19 cellular contexts compared by ENCODE assay signal in genomic region chr3:126351086-126351770, GRCh38. TPM values are rescaled to one million over a fixed set of nuclear protein-coding genes. Genes with fewer than 3 reads are reported as not detected.
A peak's percentile ranks its signal among the peaks of the same experiment; 100 is the strongest.
DNase-seq lines count a peak whose midpoint lies in the region; ATAC-seq and TF ChIP-seq lines count a peak whose summit lies in the region.
"Had no signal": no experiment of that assay in that cellular context is flagged by ENCODE, and none has a peak within 500 bp of the region (broad histone marks: within the 10 kb centered on the region; RNA-seq: fewer than 3 reads in every experiment).

No MANE protein-coding gene starts in this region.

- no peaks in the 10 kb centered on the region for H3K27me3 ChIP-seq in right atrium auricular region
- H3K27me3 ChIP-seq in layer of hippocampus (ENCODE audit: control insufficient read depth, insufficient read depth, low read length): no peaks in the 10 kb centered on the region
- H3K27me3 ChIP-seq in sigmoid colon: no peaks in the 10 kb centered on the region
- no peaks in the 10 kb centered on the region for H3K27me3 ChIP-seq in aorta (ENCODE audit: control insufficient read depth in 1 of 2, insufficient read depth in 2 of 2, low read length in 1 of 2)

- H3K9me3 ChIP-seq in right atrium auricular region: no peaks in the 10 kb centered on the region
- H3K9me3 ChIP-seq in sigmoid colon: no peaks in the 10 kb centered on the region
- no peaks in the 10 kb centered on the region for H3K9me3 ChIP-seq in aorta (ENCODE audit: control insufficient read depth, low read length)
- H3K9me3 ChIP-seq: left lung had no signal

- no peak overlapping the region for H3K4me3 ChIP-seq in right atrium auricular region
- no peak overlapping the region for H3K4me3 ChIP-seq in sigmoid colon
- H3K4me3 ChIP-seq in aorta (ENCODE audit: low read length in 2 of 2): no peak overlapping the region
- H3K4me3 ChIP-seq: left lung, PC-9, SK-N-MC had no signal

- peaks cover 0 to 92% of the 10 kb centered on the region in 2 donors for H3K4me1 ChIP-seq in right atrium auricular region
- peaks cover 0 to 33% (median 26%) of the 10 kb centered on the region in 4 donors for H3K4me1 ChIP-seq in sigmoid colon
- peaks cover 3% of the 10 kb centered on the region in 2 donors for H3K4me1 ChIP-seq in aorta (ENCODE audit: control insufficient read depth in 1 of 2, insufficient read depth in 2 of 2, low read length in 2 of 2)

- ATAC-seq in Right ventricle myocardium inferior (no peak), aorta (ENCODE audit: low FRiP score) (no peak), GM18907 (IDR thresholded peaks at IDR 0.05; ENCODE audit: unreplicated experiment) (no peak)
- ATAC-seq: HCT116 had no signal

- no peak for DNase-seq in right atrium auricular region (ENCODE audit: low spot score)
- no peak for DNase-seq in Right ventricle myocardium inferior (ENCODE audit: missing footprints)
- DNase-seq in sigmoid colon: peak; percentile 63
- peak; percentile 32 to 57 for DNase-seq in aorta
- DNase-seq in nucleus accumbens (lab: John Stamatoyannopoulos, UW): no peak
- no peak for DNase-seq in HuH-7.5 (ENCODE audit: low spot score)
- DNase-seq: activated CD4-positive, alpha-beta T cell treated with anti-CD3 and anti-CD28 coated beads for 1 hour; caudate nucleus; erythroblast; NCI-H1436 treated with DMSO at 0.1 percent for 48 hours; PC-9; stimulated activated CD4-positive, alpha-beta T cell treated with anti-CD3 and anti-CD28 coated beads, Interleukin-2, amount 100 ng/mL, for 48 hours had no signal

- H3K36me3 ChIP-seq in right atrium auricular region (peaks cover 49% of the 10 kb centered on the region), sigmoid colon (peaks cover 7 to 59% (median 27%) of the 10 kb centered on the region in 4 donors), aorta (ENCODE audit: control insufficient read depth in 1 of 2, insufficient read depth in 2 of 2, low read length in 1 of 2) (peaks cover 0 to 21% of the 10 kb centered on the region in 2 donors)

- WGBS in sigmoid colon, 2 donors: 89 to 90% methylated on average over 10 of the region's 10 CpGs
- 91 to 93% methylated on average over 10 of the region's 10 CpGs for WGBS in aorta, 2 donors

- no peak for TF ChIP-seq EP300 in sigmoid colon (IDR thresholded peaks at IDR 0.05)

- TF ChIP-seq CTCF in right atrium auricular region (IDR thresholded peaks at IDR 0.05): no peak
- no peak for TF ChIP-seq CTCF in sigmoid colon (IDR thresholded peaks at IDR 0.05)

- TF ChIP-seq POLR2A in sigmoid colon (IDR thresholded peaks at IDR 0.05): no peak

- peak overlapping the region; percentile 97 for H3K27ac ChIP-seq in right atrium auricular region
- peak overlapping the region; percentile 12 for H3K27ac ChIP-seq in layer of hippocampus (ENCODE audit: low read depth, low read length)
- H3K27ac ChIP-seq in sigmoid colon: no peak overlapping the region
- no peak overlapping the region for H3K27ac ChIP-seq in aorta (ENCODE audit: low read depth in 1 of 2, low read length in 2 of 2)
- H3K27ac ChIP-seq: left lung, PC-9, SK-N-MC had no signal

- intact Hi-C loops in Right ventricle myocardium inferior (cut with DNase I): no loop called here
- intact Hi-C loops in sigmoid colon (cut with DNase I): loop anchor here (5.0 kb wide), 1 partner anchor 39 kb away; no protein-coding TSS in a partner anchor
- intact Hi-C loops in aorta (cut with DNase I): loop anchor here in 1 of 2 donors (5.0 kb wide), 1 partner anchor 64 kb away; no protein-coding TSS in a partner anchor

RNA-seq across cellular contexts. Expression of gene KLF15, which starts 6.0 kb away (rescaled TPM):
- 10 to 100 TPM; 43.4 to 55.1 TPM for total RNA-seq in right atrium auricular region
- 33.0 TPM for total RNA-seq in Right ventricle myocardium inferior
- 10 to 100 TPM; 21.9 to 50.2 (median 35.2) TPM for total RNA-seq in sigmoid colon
- polyA plus RNA-seq in sigmoid colon: 1 to 10 TPM in 2 of 3 donors, under 1 TPM in 1; 0.69 to 5.4 (median 4.2) TPM
- total RNA-seq in aorta: 10 to 100 TPM in 1 of 2 donors, 1 to 10 TPM in 1; 8.5 to 39.9 TPM
- polyA plus RNA-seq in aorta: 10 to 100 TPM; 23.7 to 43.9 TPM

RNA-seq across cellular contexts. Expression of gene CFAP100, which starts 43.5 kb away (rescaled TPM):
- total RNA-seq in right atrium auricular region: not detected
- total RNA-seq in Right ventricle myocardium inferior: not detected
- not detected for total RNA-seq in sigmoid colon
- polyA plus RNA-seq in sigmoid colon: not detected
- total RNA-seq in aorta: not detected
- not detected for polyA plus RNA-seq in aorta
- total RNA-seq: activated T-helper 1 cell treated with anti-CD3 and anti-CD28 coated beads, Interleukin-12 subunit alpha, Interleukin-12 subunit beta, Interleukin-2, Interleukin-4 antibody, amounts not matched to agents 30 ng/mL and 10 ng/mL and 1 ng/mL, durations not matched to agents 14 hours and 24 hours and 36 hours; PC-9 had no signal
- polyA plus RNA-seq: AG04450 had no signal

Comparison
In these comparisons a context has a peak if more than half of its experiments do, and no peak if none do; other contexts are left out.
1. DNase-seq: peak in sigmoid colon (single experiment) and aorta (2 of 2); none in right atrium auricular region (single experiment), Right ventricle myocardium inferior (single experiment), nucleus accumbens (0 of 56) and HuH-7.5 (single experiment).
2. H3K27ac ChIP-seq: peak in right atrium auricular region (2 of 2) and layer of hippocampus (single experiment); none in sigmoid colon (0 of 4) and aorta (0 of 2).